In the genomic region with DNA sequence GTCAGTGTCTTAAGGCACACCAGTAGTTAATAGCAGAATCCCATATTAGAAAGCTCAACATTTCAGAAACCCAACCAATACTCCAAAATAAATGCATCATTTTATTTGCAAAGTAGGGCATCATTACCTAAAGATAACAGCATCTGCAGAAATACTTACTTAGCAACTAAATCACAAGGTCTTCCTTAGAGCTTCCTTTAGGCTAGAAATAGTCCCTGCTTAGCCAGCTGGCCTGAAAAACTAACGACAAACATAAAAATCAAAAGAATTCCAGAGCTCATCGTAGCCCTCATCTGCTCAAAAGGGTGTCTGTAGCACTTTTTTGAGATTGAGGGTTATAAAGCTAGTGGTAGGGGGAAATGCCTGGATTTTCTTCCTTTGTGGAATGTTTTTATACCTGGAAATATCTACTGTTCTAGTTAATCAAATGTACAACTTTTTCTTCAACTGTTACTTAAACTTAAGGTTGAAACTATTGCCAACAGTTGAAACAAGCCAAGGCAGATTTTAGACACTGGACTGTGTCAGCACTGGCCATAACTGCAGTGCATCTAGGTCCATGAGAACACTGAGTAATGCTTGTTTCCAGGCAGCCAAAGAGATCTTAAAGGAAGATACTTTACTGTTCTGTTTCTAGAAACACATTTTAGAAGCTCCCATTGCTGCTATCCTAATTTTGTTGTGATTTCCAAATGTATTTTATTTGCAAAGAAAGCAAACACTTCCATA, we compare ENCODE assay signal across 1 cellular context.
TF ChIP-seq lines count a peak whose summit lies in the region.

No MANE protein-coding gene starts in this region.

TF ChIP-seq in SK-N-SH treated with all-trans-retinoic acid at 6 μM for 48 hours, 23 proteins besides CTCF, POLR2A, EP300 and RAD21 (continued from another document):
- TF ChIP-seq, protein P1, sequence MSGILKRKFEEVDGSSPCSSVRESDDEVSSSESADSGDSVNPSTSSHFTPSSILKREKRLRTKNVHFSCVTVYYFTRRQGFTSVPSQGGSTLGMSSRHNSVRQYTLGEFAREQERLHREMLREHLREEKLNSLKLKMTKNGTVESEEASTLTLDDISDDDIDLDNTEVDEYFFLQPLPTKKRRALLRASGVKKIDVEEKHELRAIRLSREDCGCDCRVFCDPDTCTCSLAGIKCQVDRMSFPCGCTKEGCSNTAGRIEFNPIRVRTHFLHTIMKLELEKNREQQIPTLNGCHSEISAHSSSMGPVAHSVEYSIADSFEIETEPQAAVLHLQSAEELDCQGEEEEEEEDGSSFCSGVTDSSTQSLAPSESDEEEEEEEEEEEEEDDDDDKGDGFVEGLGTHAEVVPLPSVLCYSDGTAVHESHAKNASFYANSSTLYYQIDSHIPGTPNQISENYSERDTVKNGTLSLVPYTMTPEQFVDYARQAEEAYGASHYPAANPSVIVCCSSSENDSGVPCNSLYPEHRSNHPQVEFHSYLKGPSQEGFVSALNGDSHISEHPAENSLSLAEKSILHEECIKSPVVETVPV (CRISPR knock-in tag; IDR thresholded peaks at IDR 0.05) = no peak
- TF ChIP-seq ZNF565 (CRISPR knock-in tag; conservative IDR thresholded peaks at IDR 0.05; ENCODE audit: low read depth) (no peak), CSDC2 (CRISPR knock-in tag; IDR thresholded peaks at IDR 0.05) (no peak), TCF4 (CRISPR knock-in tag; IDR thresholded peaks at IDR 0.05; ENCODE audit: borderline replicate concordance) (no peak), ISL1 (CRISPR knock-in tag; IDR thresholded peaks at IDR 0.05) (no peak), PATZ1 (CRISPR knock-in tag; IDR thresholded peaks at IDR 0.05; ENCODE audit: borderline replicate concordance) (no peak), ZFP3 (CRISPR knock-in tag; IDR thresholded peaks at IDR 0.05) (no peak), PPARA (CRISPR knock-in tag; IDR thresholded peaks at IDR 0.05; ENCODE audit: borderline replicate concordance) (no peak), TOX (CRISPR knock-in tag; IDR thresholded peaks at IDR 0.05; ENCODE audit: borderline replicate concordance) (no peak), ARNTL (CRISPR knock-in tag; IDR thresholded peaks at IDR 0.05; ENCODE audit: borderline replicate concordance, low read depth) (no peak), GLIS3 (CRISPR knock-in tag; IDR thresholded peaks at IDR 0.05) (no peak), RARB (CRISPR knock-in tag; IDR thresholded peaks at IDR 0.05) (no peak)
